In genomic region chrX:31819455-31819854, GRCh38 we compare ENCODE assay signal across 28 cellular contexts.
"Had no signal": no experiment of that assay in that cellular context is flagged by ENCODE, and none has a peak within 500 bp of the region (broad histone marks: within the 10 kb centered on the region; RNA-seq: fewer than 3 reads in every experiment).

No MANE protein-coding gene starts in this region.

- DNase-seq: activated CD4-positive, alpha-beta T cell treated with anti-CD3 and anti-CD28 coated beads for 48 hours; activated CD4-positive, alpha-beta T cell treated with anti-CD3 and anti-CD28 coated beads, Interleukin-2, amount 50 U/mL, for 48 hours; activated CD8-positive, alpha-beta memory T cell treated with anti-CD3 and anti-CD28 coated beads, Interleukin-2, amount 50 U/mL, for 4 hours; activated effector memory CD4-positive, alpha-beta T cell treated with anti-CD3 and anti-CD28 coated beads, Interleukin-2, amount 50 U/mL, for 16 hours; activated naive CD4-positive, alpha-beta T cell treated with anti-CD3 and anti-CD28 coated beads for 36 hours; activated naive CD8-positive, alpha-beta T cell treated with anti-CD3 and anti-CD28 coated beads for 36 hours; activated T-cell treated with anti-CD3 and anti-CD28 coated beads, Interleukin-2, amount 50 U/mL, for 1 hour; adrenal gland; brain microvascular endothelial cell; central memory CD4-positive, alpha-beta T cell; foreskin fibroblast; lower lobe of right lung; mesenchymal stem cell; natural killer cell; small intestine; stimulated activated CD4-positive, alpha-beta T cell treated with anti-CD3 and anti-CD28 coated beads, Interleukin-4, amount 100 ng/mL, for 24 hours; stimulated activated naive CD8-positive, alpha-beta T cell treated with anti-CD3 and anti-CD28 coated beads, Interleukin-15, amount 100 ng/mL, for 72 hours; SW 1271; T1000; thyroid gland; upper lobe of left lung; WERI-Rb-1 had no signal

- H3K36me3 ChIP-seq: adrenal gland, ascending aorta, brain microvascular endothelial cell, lower lobe of right lung, neutrophil, thyroid gland, upper lobe of left lung, WERI-Rb-1 had no signal

- ATAC-seq: activated CD4-positive, CD25-positive, alpha-beta regulatory T cell treated with anti-CD3 and anti-CD28 coated beads, Interleukin-2, amount 50 U/mL, for 24 hours; esophagus mucosa; lower lobe of right lung; natural killer cell; sciatic nerve; stimulated activated effector memory CD8-positive, alpha-beta T cell treated with anti-CD3 and anti-CD28 coated beads, Interleukin-12 subunit alpha, Interleukin-12 subunit beta, amount 100 ng/mL, for 72 hours; stimulated activated naive CD8-positive, alpha-beta T cell treated with anti-CD3 and anti-CD28 coated beads, Interleukin-15, amount 100 ng/mL, for 72 hours had no signal

- H3K9me3 ChIP-seq: adrenal gland, lower lobe of right lung, neutrophil, thyroid gland, upper lobe of left lung had no signal

- H3K27ac ChIP-seq: adrenal gland, brain microvascular endothelial cell, lower lobe of right lung, neutrophil, thyroid gland, upper lobe of left lung, WERI-Rb-1 had no signal

- H3K4me3 ChIP-seq: adrenal gland, ascending aorta, lower lobe of right lung, thyroid gland, upper lobe of left lung had no signal

- H3K27me3 ChIP-seq: adrenal gland, ascending aorta, brain microvascular endothelial cell, neutrophil, thyroid gland, upper lobe of left lung had no signal

- H3K4me1 ChIP-seq: adrenal gland, ascending aorta, lower lobe of right lung, thyroid gland, upper lobe of left lung had no signal
